In the genomic region with DNA sequence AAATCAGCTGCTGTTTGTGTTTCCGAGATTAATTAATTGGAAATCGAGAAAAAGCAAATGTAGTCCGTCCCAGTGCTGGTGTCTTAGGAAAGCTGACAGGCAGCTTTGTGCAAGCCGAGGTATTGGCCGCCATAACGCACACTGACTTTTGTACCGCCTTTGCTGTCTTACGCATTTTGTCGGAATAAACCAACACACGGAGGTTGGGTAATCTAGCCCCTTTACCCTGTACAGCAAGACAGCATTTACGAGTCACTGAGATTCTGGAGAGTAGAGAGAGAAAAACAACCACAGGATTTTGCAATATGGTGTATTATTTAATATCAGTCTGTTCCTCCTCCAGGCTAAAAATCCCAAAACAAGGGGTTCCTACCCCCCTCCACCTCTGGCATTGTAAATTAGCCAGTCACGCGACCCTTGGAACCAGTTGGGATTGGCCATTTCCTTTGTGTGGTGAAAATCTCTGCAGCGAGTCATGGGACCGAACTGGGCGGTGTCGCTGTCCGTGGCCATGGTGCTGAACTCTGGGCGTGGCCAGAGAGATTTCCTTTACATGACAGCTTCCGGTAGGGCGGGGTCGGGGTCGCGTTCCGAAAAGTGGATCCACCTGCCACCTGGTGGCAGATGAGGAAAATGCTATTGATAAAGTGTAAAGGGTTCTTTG, we compare ENCODE assay signal across 8 cellular contexts. TPM values are rescaled to one million over a fixed set of nuclear protein-coding genes. Genes with fewer than 3 reads are reported as not detected.
DNase-seq lines count a peak whose midpoint lies in the region; FAIRE-seq and TF ChIP-seq lines count a peak whose summit lies in the region.

No MANE protein-coding gene starts in this region.

- no peak overlapping the region for H3K27ac Mint-ChIP-seq in nephron progenitor cell

- no peaks in the 10 kb centered on the region for H3K36me3 Mint-ChIP-seq in nephron progenitor cell (ENCODE audit: low read depth)

- no peaks in the 10 kb centered on the region for H3K9me3 Mint-ChIP-seq in nephron progenitor cell

- H3K4me1 Mint-ChIP-seq in nephron progenitor cell: no peaks in the 10 kb centered on the region

- peaks cover 16% of the 10 kb centered on the region for H3K27me3 Mint-ChIP-seq in nephron progenitor cell (ENCODE audit: low read depth, poor library complexity)

- H3K4me3 Mint-ChIP-seq in nephron progenitor cell: no peak overlapping the region

- DNase-seq in AG08395 (ENCODE audit: low spot score): peak; percentile 67
- DNase-seq in GM19240 (ENCODE audit: insufficient read length, low spot score): peak; percentile 14
- peak; percentile 50 for DNase-seq in LNCaP clone FGC (ENCODE audit: low read depth)
- DNase-seq in RCC 7860 (ENCODE audit: low spot score): peak; percentile 68
- peak; percentile 31 for DNase-seq in activated effector memory CD4-positive, alpha-beta T cell treated with Interleukin-2 at 50 U/mL for 16 hours
- peak; percentile 84 to 86 for DNase-seq in frontal cortex (ENCODE audit: low spot score in 2 of 2)
- peak; percentile 99 for DNase-seq in nephron progenitor cell
- peak; percentile 50 to 99 (median 93) for DNase-seq in substantia nigra (lab: John Stamatoyannopoulos, UW)

- FAIRE-seq in RCC 7860 (lab: Jason Lieb, UNC) (peak; percentile 72), frontal cortex (lab: Jason Lieb, UNC) (peak; percentile 99)

- TF ChIP-seq CTCF in LNCaP clone FGC (IDR thresholded peaks at IDR 0.05; ENCODE audit: control insufficient read depth, extremely low read depth, insufficient read depth) (peak; percentile 83), nephron progenitor cell (IDR thresholded peaks at IDR 0.05) (peak; percentile 68)

- H3K27ac ChIP-seq in substantia nigra (ENCODE audit: low read depth, low read length, poor library complexity, severe bottlenecking): peak overlapping the region; percentile 72

- no peak overlapping the region for H3K4me3 ChIP-seq in LNCaP clone FGC (ENCODE audit: low read depth, low read length)

RNA-seq across cellular contexts. Expression of a gene that starts 10.3 kb away (rescaled TPM):
- total RNA-seq in frontal cortex: 0.82 TPM

RNA-seq across cellular contexts. Expression of a gene that starts 53.5 kb away (rescaled TPM):
- total RNA-seq in frontal cortex: 13.0 TPM

RNA-seq across cellular contexts. Expression of a gene that starts 59.4 kb away (rescaled TPM):
- total RNA-seq in frontal cortex: 11.0 TPM

Comparison
In these comparisons a context has a peak if more than half of its experiments do, and no peak if none do; other contexts are left out.
1. DNase-seq: peak in every context shown above with its lines; median percentile 99 in nephron progenitor cell; 93 in substantia nigra; 85 in frontal cortex; 68 in RCC 7860; 67 in AG08395; 50 in LNCaP clone FGC; 31 in activated effector memory CD4-positive, alpha-beta T cell treated with Interleukin-2 at 50 U/mL for 16 hours; 14 in GM19240.